ENCODE assay signal across 8 cellular contexts in genomic region chr12:120316798-120317257, GRCh38. TPM values are rescaled to one million over a fixed set of nuclear protein-coding genes. Genes with fewer than 3 reads are reported as not detected.
A peak's percentile ranks its signal among the peaks of the same experiment; 100 is the strongest.
DNase-seq lines count a peak whose midpoint lies in the region; ATAC-seq, FAIRE-seq and TF ChIP-seq lines count a peak whose summit lies in the region.

No MANE protein-coding gene starts in this region.

- H3K27me3 ChIP-seq in Caco-2 (replicated peaks; ENCODE audit: control insufficient read depth, insufficient read depth, low read length) (no peaks in the 10 kb centered on the region), OCI-LY1 (ENCODE audit: insufficient read depth, low read length) (no peaks in the 10 kb centered on the region), neuron (ENCODE audit: insufficient read depth, low read length) (no peaks in the 10 kb centered on the region)

- no peaks in the 10 kb centered on the region for H4K20me1 ChIP-seq in OCI-LY1 (ENCODE audit: insufficient read depth, low read length)

- no peaks in the 10 kb centered on the region for H3K79me2 ChIP-seq in OCI-LY1 (ENCODE audit: insufficient read depth, low read length)

- H3K4me1 Mint-ChIP-seq in Caco-2 (ENCODE audit: low read depth, unreplicated experiment) (peaks cover 7% of the 10 kb centered on the region), endothelial cell (ENCODE audit: unreplicated experiment) (peaks cover 12% of the 10 kb centered on the region)

- DNase-seq in Caco-2 (peak in 1 of 2 experiments; percentile 22), endothelial cell (ENCODE audit: low spot score) (no peak), GM12892 (ENCODE audit: insufficient read length) (no peak), NOMO-1 treated with DMSO at 0.1 percent for 48 hours (lab: John Stamatoyannopoulos, UW; ENCODE audit: unreplicated experiment) (no peak)

- H3K9me3 ChIP-seq in Caco-2 (no peaks in the 10 kb centered on the region), OCI-LY1 (ENCODE audit: low read length) (no peaks in the 10 kb centered on the region), neuron (ENCODE audit: low read length) (no peaks in the 10 kb centered on the region)

- peak overlapping the region; percentile 72 for H3K9ac ChIP-seq in OCI-LY1 (ENCODE audit: low read length)

- H3K36me3 Mint-ChIP-seq in Caco-2 (ENCODE audit: insufficient read depth, unreplicated experiment) (peaks cover 12% of the 10 kb centered on the region), endothelial cell (ENCODE audit: low read depth, unreplicated experiment) (no peaks in the 10 kb centered on the region)

- no peaks in the 10 kb centered on the region for H3K9me2 ChIP-seq in OCI-LY1 (ENCODE audit: low read depth, low read length)

- H3K4me3 Mint-ChIP-seq in Caco-2 (ENCODE audit: unreplicated experiment) (peak overlapping the region; percentile 95), endothelial cell (ENCODE audit: unreplicated experiment) (peak overlapping the region; percentile 84)

- ATAC-seq in HG03520 (IDR thresholded peaks at IDR 0.05; ENCODE audit: unreplicated experiment) (no peak), HG03571 (IDR thresholded peaks at IDR 0.05; ENCODE audit: unreplicated experiment) (no peak)

- peak overlapping the region; percentile 49 for H3K4me3 ChIP-seq in Caco-2 (ENCODE audit: low read depth, low read length)
- H3K4me3 ChIP-seq in OCI-LY1 (ENCODE audit: low read depth, low read length, poor library complexity, severe bottlenecking): peak overlapping the region; percentile 69
- H3K4me3 ChIP-seq in neuron (ENCODE audit: low read length): peak overlapping the region; percentile 64

- H3K36me3 ChIP-seq in Caco-2 (ENCODE audit: control insufficient read depth, insufficient read depth, low read length): no peaks in the 10 kb centered on the region
- H3K36me3 ChIP-seq in OCI-LY1 (ENCODE audit: insufficient read depth, low read length): no peaks in the 10 kb centered on the region
- no peaks in the 10 kb centered on the region for H3K36me3 ChIP-seq in neuron (ENCODE audit: insufficient read depth, low read length)

- BruUV-seq in Caco-2 (replicated peaks; lab: Mats Ljungman, UMichigan): TSS peak; percentile 92

- CTCF ChIA-PET in Caco-2 (lab: Charles Lee): interaction anchor here (0.6 to 1.5 kb wide), 8 partner anchors 11 to 136 kb away, joined by 3 to 27 read pairs (median 3); partner anchors contain the start of genes COX6A1, RNU4-1 and SIRT4

- H3K27ac ChIP-seq in OCI-LY1 (ENCODE audit: low read depth, low read length, poor library complexity, severe bottlenecking): no peak overlapping the region

- H3K4me1 ChIP-seq in Caco-2: peaks cover 17% of the 10 kb centered on the region
- peaks cover 13% of the 10 kb centered on the region for H3K4me1 ChIP-seq in OCI-LY1 (ENCODE audit: insufficient read depth, low read length, severe bottlenecking)
- H3K4me1 ChIP-seq in neuron (ENCODE audit: insufficient read depth, low read length): peaks cover 7% of the 10 kb centered on the region

- H3F3A ChIP-seq in OCI-LY1 (ENCODE audit: insufficient read depth, low read length): no peaks in the 10 kb centered on the region

- POLR2A ChIA-PET in Caco-2 (lab: Charles Lee): interaction anchor here (1.3 to 2.3 kb wide), 5 partner anchors 14 to 213 kb away, joined by 4 to 29 read pairs (median 14); partner anchors contain the start of genes RNU4-1, RNU4-2, RPLP0 and SIRT4

- H2AFZ ChIP-seq in OCI-LY1 (ENCODE audit: low read length) (no peak overlapping the region), neuron (ENCODE audit: low read depth, low read length) (peak overlapping the region; percentile 36)

- no peak for TF ChIP-seq POLR2A in GM12892 (IDR thresholded peaks at IDR 0.05; ENCODE audit: low read depth, low read length)

- no peaks in the 10 kb centered on the region for H3K9me3 Mint-ChIP-seq in Caco-2 (ENCODE audit: unreplicated experiment)
- no peaks in the 10 kb centered on the region for H3K9me3 Mint-ChIP-seq in endothelial cell (ENCODE audit: unreplicated experiment)

- FAIRE-seq in GM12892 (lab: Jason Lieb, UNC): no peak

- no peaks in the 10 kb centered on the region for H3K27me3 Mint-ChIP-seq in Caco-2 (ENCODE audit: insufficient read depth, unreplicated experiment)
- peaks cover 3% of the 10 kb centered on the region for H3K27me3 Mint-ChIP-seq in endothelial cell (ENCODE audit: unreplicated experiment)

- peak overlapping the region; percentile 74 for H3K4me2 ChIP-seq in OCI-LY1 (ENCODE audit: low read length)

- TF ChIP-seq CTCF in Caco-2 (IDR thresholded peaks at IDR 0.05; ENCODE audit: insufficient read depth in 1 of 2, low read depth in 1 of 2, low read length in 1 of 2, severe bottlenecking in 1 of 2, unreplicated experiment in 1 of 2) (no peak), OCI-LY1 (IDR thresholded peaks at IDR 0.05; ENCODE audit: low read length) (no peak), endothelial cell (IDR thresholded peaks at IDR 0.05; ENCODE audit: unreplicated experiment) (no peak)

- peak overlapping the region; percentile 99 for H3K27ac Mint-ChIP-seq in Caco-2 (ENCODE audit: unreplicated experiment)
- H3K27ac Mint-ChIP-seq in endothelial cell (ENCODE audit: unreplicated experiment): peak overlapping the region; percentile 81

- intact Hi-C loops in Caco-2 (cut with micrococcal nuclease; ENCODE audit: unreplicated experiment): loop anchor here (1.0 kb wide), 1 partner anchor 15 kb away; the partner anchor contains the start of gene SIRT4

RNA-seq across cellular contexts. Expression of gene PLA2G1B, which starts 10.8 kb away (rescaled TPM):
- total RNA-seq in Caco-2 (2022) (not detected in 2 replicates), endothelial cell (ENCODE audit: unreplicated experiment) (not detected)
- not detected for polyA plus RNA-seq in GM12892 (2012; ENCODE audit: missing spikeins)

RNA-seq across cellular contexts. Expression of gene SIRT4, which starts 14.7 kb away (rescaled TPM):
- 2.1 and 3.6 TPM in 2 replicates for total RNA-seq in Caco-2 (2022)
- 1.8 TPM for total RNA-seq in endothelial cell (ENCODE audit: unreplicated experiment)
- polyA plus RNA-seq in GM12892 (2012; ENCODE audit: missing spikeins): 0.95 TPM

RNA-seq across cellular contexts. Expression of gene RNU4-1, which starts 23.8 kb away (rescaled TPM):
- 3,380 and 3,645 TPM in 2 replicates for total RNA-seq in Caco-2 (2022)
- total RNA-seq in endothelial cell (ENCODE audit: unreplicated experiment): 6,066 TPM
- polyA plus RNA-seq in GM12892 (2012; ENCODE audit: missing spikeins): 3,072 TPM

RNA-seq across cellular contexts. Expression of gene RNU4-2, which starts 25.1 kb away (rescaled TPM):
- total RNA-seq in Caco-2 (2022) (3,944 and 3,946 TPM in 2 replicates), endothelial cell (ENCODE audit: unreplicated experiment) (7,223 TPM)
- 3,040 TPM for polyA plus RNA-seq in GM12892 (2012; ENCODE audit: missing spikeins)

RNA-seq across cellular contexts. Expression of gene PXN, which starts 51.3 kb away (rescaled TPM):
- 150 and 162 TPM in 2 replicates for total RNA-seq in Caco-2 (2022)
- 227 TPM for total RNA-seq in endothelial cell (ENCODE audit: unreplicated experiment)
- polyA plus RNA-seq in GM12892 (2012; ENCODE audit: missing spikeins): 16.2 TPM
